ENCODE assay signal across 20 cellular contexts in genomic region chr13:93716623-93717022, GRCh38.
"Had no signal": no experiment of that assay in that cellular context is flagged by ENCODE, and none has a peak within 500 bp of the region (broad histone marks: within the 10 kb centered on the region; RNA-seq: fewer than 3 reads in every experiment).

No MANE protein-coding gene starts in this region.

- DNase-seq: KBM-7, NCI-H1092, NCI-H1436, NCI-H187, NCI-H2029, NCI-H2081 treated with DMSO at 0.1 percent for 48 hours, NCI-H2171, NCI-H226, NCI-H446, NCI-H510A, NCI-H524 treated with DMSO at 0.1 percent for 48 hours, NCI-H69, NCI-H774, SHP77, T-cell had no signal

- H3K4me1 Mint-ChIP-seq: T-cell had no signal

- H3K36me3 ChIP-seq: MG63 had no signal

- H3K27me3 ChIP-seq: MG63 had no signal

- ATAC-seq: Panc1, T-cell had no signal

- H3K27ac ChIP-seq: HL-60, RWPE1 had no signal

- H3K4me3 ChIP-seq: MG63 had no signal

- FAIRE-seq: HTR-8/SVneo had no signal

- H3K27me3 Mint-ChIP-seq: T-cell had no signal

- H3K27ac Mint-ChIP-seq: T-cell had no signal

- H3K36me3 Mint-ChIP-seq: T-cell had no signal

- H3K4me3 Mint-ChIP-seq: T-cell had no signal
